In the genomic region with DNA sequence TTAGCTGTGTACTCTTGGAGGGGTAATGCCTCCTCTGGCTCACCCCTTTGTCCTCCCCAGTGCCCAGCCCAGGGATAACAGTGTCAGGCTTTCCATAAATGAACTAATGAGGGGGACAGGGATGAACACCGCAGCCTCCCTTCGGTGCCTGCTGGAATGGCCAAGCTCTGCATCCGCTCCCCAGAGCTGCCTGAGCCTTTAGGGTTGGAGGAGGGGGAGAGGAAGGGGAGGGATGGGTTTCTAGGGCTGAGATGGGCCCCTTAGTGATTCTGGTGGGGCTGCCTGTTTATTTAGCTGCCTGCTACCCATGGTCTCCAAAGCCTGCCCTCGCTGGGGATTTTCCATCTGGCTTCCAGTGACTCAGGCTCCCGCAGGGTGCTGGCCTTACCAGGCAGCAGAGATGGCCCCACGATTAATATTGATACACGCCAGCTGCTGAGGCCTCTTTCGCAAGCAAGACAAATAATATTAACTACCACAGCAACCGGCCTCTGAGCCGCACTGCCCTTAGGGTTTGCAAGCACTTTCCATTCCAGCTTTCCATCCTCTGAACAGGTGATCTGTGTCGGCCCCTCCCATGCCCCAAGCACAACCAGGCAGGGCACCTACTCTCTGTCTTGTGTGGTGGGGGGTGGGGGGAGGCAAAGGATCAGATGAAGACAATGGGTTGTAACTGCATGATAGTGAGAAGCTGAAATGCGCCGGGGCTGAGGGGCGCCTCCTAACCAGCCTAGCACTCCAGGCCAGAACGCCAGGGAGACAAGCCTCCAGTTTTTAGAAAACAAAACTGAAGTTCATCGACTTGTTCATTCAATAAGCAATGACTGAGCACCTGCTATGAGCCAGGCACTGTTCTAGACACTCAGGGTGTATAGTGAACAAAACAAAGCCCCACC, we compare ENCODE assay signal across 8 cellular contexts. TPM values are rescaled to one million over a fixed set of nuclear protein-coding genes. Genes with fewer than 3 reads are reported as not detected.
DNase-seq lines count a peak whose midpoint lies in the region; ATAC-seq lines count a peak whose summit lies in the region.

No MANE protein-coding gene starts in this region.

- no peaks in the 10 kb centered on the region for H3K27me3 Mint-ChIP-seq in activated CD8-positive, alpha-beta T cell treated with anti-CD3 and anti-CD28 coated beads, Interleukin-2, amount 10 ng/mL, durations not matched to agents 7 days and 5 days (ENCODE audit: low read depth)

- no peak overlapping the region for H3K23ac ChIP-seq in trophoblast cell (ENCODE audit: low read length)

- no peak overlapping the region for H4K8ac ChIP-seq in trophoblast cell (ENCODE audit: low read depth, low read length)

- H2AK5ac ChIP-seq in trophoblast cell (ENCODE audit: low read length): no peak overlapping the region

- no peaks in the 10 kb centered on the region for H3K9me3 Mint-ChIP-seq in activated CD8-positive, alpha-beta T cell treated with anti-CD3 and anti-CD28 coated beads, Interleukin-2, amount 10 ng/mL, durations not matched to agents 7 days and 5 days (ENCODE audit: insufficient read depth)

- no peak overlapping the region for H2AFZ ChIP-seq in trophoblast cell (ENCODE audit: insufficient read depth, low read length, poor library complexity)

- H3K27ac ChIP-seq in trophoblast cell (ENCODE audit: low read depth, low read length): no peak overlapping the region

- H3K27me3 ChIP-seq in trophoblast cell (ENCODE audit: insufficient read depth, low read length): no peaks in the 10 kb centered on the region

- no peak overlapping the region for H3K18ac ChIP-seq in trophoblast cell (ENCODE audit: low read length)

- CTCF ChIA-PET in activated CD8-positive, alpha-beta T cell treated with anti-CD3 and anti-CD28 coated beads, Interleukin-2, amount 10 ng/mL, durations not matched to agents 7 days and 5 days (lab: Charles Lee): no interaction called here

- no peak overlapping the region for H3K9ac ChIP-seq in trophoblast cell (ENCODE audit: low read length)

- H3K4me1 ChIP-seq in trophoblast cell (ENCODE audit: control insufficient read depth in 1 of 2, insufficient read depth in 2 of 2, low read length in 2 of 2): peaks cover 6 to 12% of the 10 kb centered on the region in 2 experiments

- no peak overlapping the region for H4K12ac ChIP-seq in trophoblast cell (ENCODE audit: low read depth, low read length)

- H3K14ac ChIP-seq in trophoblast cell (ENCODE audit: low read length): no peak overlapping the region

- peaks cover 7% of the 10 kb centered on the region for H3K79me1 ChIP-seq in trophoblast cell (ENCODE audit: low read length)

- H3K36me3 ChIP-seq in trophoblast cell (ENCODE audit: control insufficient read depth in 1 of 2, insufficient read depth in 2 of 2, low read length in 2 of 2): no peaks in the 10 kb centered on the region

- no CpG with 5 or more reads among the region's 16 CpGs for WGBS in trophoblast cell (ENCODE audit: extremely low coverage, insufficient coverage, insufficient read length)

- DNase-seq in EL (peak; percentile 88), NCI-H2227 (lab: John Stamatoyannopoulos, UW; ENCODE audit: unreplicated experiment) (peak; percentile 56), dedifferentiated amniotic fluid mesenchymal stem cell (ENCODE audit: extremely low spot score) (peak; percentile 75), trophoblast cell (peak; percentile 95 to 96), cortex of kidney (lab: John Stamatoyannopoulos, UW) (no peak)
- DNase-seq in activated CD8-positive, alpha-beta T cell treated with anti-CD3 and anti-CD28 coated beads, Interleukin-2, amount 10 ng/mL, durations not matched to agents 7 days and 5 days: no peak

- H3K9me3 ChIP-seq in trophoblast cell (ENCODE audit: insufficient read depth, low read depth, low read length): no peaks in the 10 kb centered on the region

- no peaks in the 10 kb centered on the region for H3K79me2 ChIP-seq in trophoblast cell (ENCODE audit: control insufficient read depth, insufficient read depth, low read length, poor library complexity)

- H4K91ac ChIP-seq in trophoblast cell (ENCODE audit: low read depth, low read length): peak overlapping the region; percentile 61

- no peak overlapping the region for H3K27ac Mint-ChIP-seq in activated CD8-positive, alpha-beta T cell treated with anti-CD3 and anti-CD28 coated beads, Interleukin-2, amount 10 ng/mL, durations not matched to agents 7 days and 5 days

- ATAC-seq in GM19467 (IDR thresholded peaks at IDR 0.05; ENCODE audit: unreplicated experiment) (no peak), HG03196 (IDR thresholded peaks at IDR 0.05; ENCODE audit: unreplicated experiment) (no peak)
- ATAC-seq in activated CD8-positive, alpha-beta T cell treated with anti-CD3 and anti-CD28 coated beads, Interleukin-2, amount 10 ng/mL, durations not matched to agents 7 days and 5 days: no peak

- POLR2A ChIA-PET in activated CD8-positive, alpha-beta T cell treated with anti-CD3 and anti-CD28 coated beads, Interleukin-2, amount 10 ng/mL, durations not matched to agents 7 days and 5 days (lab: Charles Lee): no interaction called here

- peak overlapping the region; percentile 7 for H2BK5ac ChIP-seq in trophoblast cell (ENCODE audit: low read depth, low read length, poor library complexity)

- no peak overlapping the region for H3K4me3 ChIP-seq in trophoblast cell (ENCODE audit: low read depth, low read length)

- H3K4ac ChIP-seq in trophoblast cell (ENCODE audit: low read depth, low read length): peak overlapping the region; percentile 10

- no peak overlapping the region for H3K4me3 Mint-ChIP-seq in activated CD8-positive, alpha-beta T cell treated with anti-CD3 and anti-CD28 coated beads, Interleukin-2, amount 10 ng/mL, durations not matched to agents 7 days and 5 days

- H3K4me1 Mint-ChIP-seq in activated CD8-positive, alpha-beta T cell treated with anti-CD3 and anti-CD28 coated beads, Interleukin-2, amount 10 ng/mL, durations not matched to agents 7 days and 5 days (ENCODE audit: low read depth): no peaks in the 10 kb centered on the region

- no peaks in the 10 kb centered on the region for H3K36me3 Mint-ChIP-seq in activated CD8-positive, alpha-beta T cell treated with anti-CD3 and anti-CD28 coated beads, Interleukin-2, amount 10 ng/mL, durations not matched to agents 7 days and 5 days (ENCODE audit: low read depth)

- no peak overlapping the region for H2BK12ac ChIP-seq in trophoblast cell (ENCODE audit: low read length)

- H2BK120ac ChIP-seq in trophoblast cell (ENCODE audit: insufficient read depth, low read length, poor library complexity): peak overlapping the region; percentile 48

- no peak overlapping the region for H3K4me2 ChIP-seq in trophoblast cell (ENCODE audit: low read length)

RNA-seq across cellular contexts. Expression of a gene that starts 56.7 kb away (rescaled TPM):
- 6.3 and 6.4 TPM in 2 replicates for polyA plus RNA-seq in trophoblast cell (2013)
- under 1 TPM; 0.42 to 0.50 TPM for total RNA-seq in activated CD8-positive, alpha-beta T cell treated with anti-CD3 and anti-CD28 coated beads, Interleukin-2, amount 10 ng/mL, durations not matched to agents 7 days and 5 days

Comparison
In these comparisons a context has a peak if more than half of its experiments do, and no peak if none do; other contexts are left out.
1. DNase-seq: peak in EL (single experiment), NCI-H2227 (single experiment), dedifferentiated amniotic fluid mesenchymal stem cell (single experiment) and trophoblast cell (2 of 2); none in cortex of kidney (single experiment) and activated CD8-positive, alpha-beta T cell treated with anti-CD3 and anti-CD28 coated beads, Interleukin-2, amount 10 ng/mL, durations not matched to agents 7 days and 5 days (single experiment).